In the genomic region with DNA sequence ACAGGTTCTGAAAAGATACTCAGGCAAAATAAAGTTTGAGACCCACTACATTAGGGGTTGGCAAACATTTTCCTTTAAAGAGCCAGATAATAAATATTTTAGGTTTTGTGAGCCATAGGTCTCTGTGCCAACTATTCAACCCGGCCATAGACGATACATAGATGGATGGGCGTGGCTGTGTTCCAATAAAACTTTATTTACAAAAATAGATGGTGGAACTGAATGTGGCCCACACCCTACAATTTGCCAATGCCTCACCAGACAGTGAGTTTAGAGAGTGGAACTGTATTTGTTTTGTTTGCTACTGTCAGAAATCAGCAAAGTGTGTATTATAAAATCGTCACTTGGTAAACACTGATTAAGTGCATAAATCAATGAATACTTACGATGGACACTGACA, we compare ENCODE assay signal across 8 cellular contexts.
"Had no signal": no experiment of that assay in that cellular context is flagged by ENCODE, and none has a peak within 500 bp of the region (broad histone marks: within the 10 kb centered on the region; RNA-seq: fewer than 3 reads in every experiment).

No MANE protein-coding gene starts in this region.

- H2AFZ ChIP-seq: GM23338 had no signal

- H3K4me2 ChIP-seq: GM23338 had no signal

- H3K4me3 Mint-ChIP-seq: GM23338, H9 had no signal

- ATAC-seq: GM23338 had no signal

- FAIRE-seq: H1, H54, HTR-8/SVneo had no signal

- H3K4me3 ChIP-seq: GM23338 had no signal

- H3K27ac Mint-ChIP-seq: GM23338, H9 had no signal

- DNase-seq: HCEC 1CT, IMR-90, KBM-7 had no signal
